ENCODE assay signal across 8 cellular contexts in the genomic region with DNA sequence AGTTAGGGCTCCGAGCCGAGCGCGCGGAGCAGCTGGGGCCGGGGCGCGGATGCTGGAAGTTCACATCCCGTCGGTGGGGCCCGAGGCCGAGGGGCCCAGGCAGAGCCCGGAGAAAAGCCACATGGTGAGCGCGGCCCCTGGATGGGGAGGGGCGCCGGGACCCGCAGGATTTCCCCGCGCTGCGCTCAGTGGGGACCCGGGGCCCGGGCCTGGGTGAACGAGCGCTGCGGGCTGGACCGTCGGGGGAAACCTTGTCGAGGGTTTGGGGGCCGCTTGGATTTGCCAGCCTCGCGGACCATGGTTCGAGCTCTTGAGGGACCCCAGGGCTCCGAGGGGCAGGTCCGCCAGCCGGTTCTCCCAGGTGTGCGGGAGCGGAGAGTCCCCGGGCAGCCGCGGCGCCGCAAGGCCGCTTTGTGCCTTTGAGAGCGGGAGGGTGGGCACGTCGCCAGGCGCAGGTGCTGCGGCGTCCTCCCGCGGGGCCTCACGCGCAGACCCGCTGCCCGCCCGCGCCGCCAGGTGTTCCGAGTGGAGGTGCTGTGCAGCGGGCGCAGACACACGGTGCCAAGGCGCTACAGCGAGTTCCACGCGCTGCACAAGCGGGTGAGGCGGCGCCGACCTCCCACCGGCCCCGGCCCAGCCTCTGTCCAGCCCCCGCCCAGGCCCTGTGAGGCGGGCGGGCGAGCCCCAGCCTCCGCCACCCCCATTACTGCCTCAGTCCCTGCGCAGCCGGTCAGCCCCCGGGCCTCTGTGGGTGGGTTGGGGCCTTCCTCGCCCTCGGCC. TPM values are rescaled to one million over a fixed set of nuclear protein-coding genes. Genes with fewer than 3 reads are reported as not detected.
A peak's percentile ranks its signal among the peaks of the same experiment; 100 is the strongest.
DNase-seq lines count a peak whose midpoint lies in the region; ATAC-seq, FAIRE-seq and TF ChIP-seq lines count a peak whose summit lies in the region.

A gene (plus strand): TSS at position 5 of the 780 bp plus-strand sequence. CDS start 45 bp downstream, at position 50.

- H3K27ac Mint-ChIP-seq in CD8-positive, alpha-beta memory T cell: peak within 1 kb of the TSS in 2 of 8 donors; percentile 38 to 47

- H3K4me3 ChIP-seq in CD8-positive, alpha-beta memory T cell (ENCODE audit: low read length): peak within 1 kb of the TSS; percentile 34
- H3K4me3 ChIP-seq in GM12878 (peak within 1 kb of the TSS; percentile 82), HepG2 (replicated peaks in 1 of 3; ENCODE audit: insufficient read depth in 1 of 3, low read depth in 2 of 3, low read length in 3 of 3) (peak within 1 kb of the TSS; percentile 80 to 90 (median 84)), testis (peak within 1 kb of the TSS; percentile 17 to 37)

- H3K4me1 ChIP-seq in CD8-positive, alpha-beta memory T cell (ENCODE audit: insufficient read depth, low read length): peaks cover 13% of the 10 kb centered on the region
- H3K4me1 ChIP-seq in GM12878 (ENCODE audit: control insufficient read depth, insufficient read depth, low read length): peaks cover 35% of the 10 kb centered on the region
- peaks cover 50% of the 10 kb centered on the region for H3K4me1 ChIP-seq in HepG2 (ENCODE audit: insufficient read depth, low read length)
- H3K4me1 ChIP-seq in testis: peaks cover 19% of the 10 kb centered on the region

- intact Hi-C loops in GM12878 (cut with micrococcal nuclease; ENCODE audit: unreplicated experiment) (loop anchor here (2.0 to 10.0 kb wide), 2 partner anchors 259 to 677 kb away; no protein-coding TSS in a partner anchor), HepG2 (cut with micrococcal nuclease; ENCODE audit: unreplicated experiment) (loop anchor here (2.0 kb wide), 1 partner anchor 55 kb away; no protein-coding TSS in a partner anchor), testis (cut with DNase I; ENCODE audit: low total_unique reads) (loop anchor here (5.0 kb wide), 1 partner anchor 55 kb away; a partner anchor contains a TSS)

- peak within 1 kb of the TSS; percentile 54 to 81 (median 70) for H3K4me3 Mint-ChIP-seq in CD8-positive, alpha-beta memory T cell

- no peak for TF ChIP-seq CTCF in GM12878 (IDR thresholded peaks at IDR 0.05 in 2 of 3, conservative IDR thresholded peaks at IDR 0.05 in 1 of 3; ENCODE audit: control insufficient read depth in 2 of 3, extremely low read depth in 1 of 3, insufficient read depth in 1 of 3, low read depth in 3 of 3, low read length in 3 of 3)
- TF ChIP-seq CTCF in HepG2 (CRISPR knock-in tag; IDR thresholded peaks at IDR 0.05): no peak
- TF ChIP-seq CTCF in testis (IDR thresholded peaks at IDR 0.05): no peak

- DNase-seq in CD8-positive, alpha-beta memory T cell: peak in 4 of 5 donors; percentile 22 to 40 (median 24)
- DNase-seq in NAMALWA (ENCODE audit: low spot score): peak; percentile 72
- no peak for DNase-seq in GM12878 (ENCODE audit: low read depth, low spot score)
- DNase-seq in HepG2 (ENCODE audit: low spot score): no peak
- no peak for DNase-seq in testis
- no peak for DNase-seq in SIG-M5 treated with dmso at 0.1 percent for 504 hours (lab: John Stamatoyannopoulos, UW; ENCODE audit: unreplicated experiment)
- no peak for DNase-seq in NCI-H2196 (lab: John Stamatoyannopoulos, UW; ENCODE audit: unreplicated experiment)

- H3K36me3 ChIP-seq in CD8-positive, alpha-beta memory T cell (ENCODE audit: insufficient read depth, low read length): peaks cover 21% of the 10 kb centered on the region
- H3K36me3 ChIP-seq in GM12878 (ENCODE audit: control insufficient read depth in 2 of 2, insufficient read depth in 2 of 2, low read length in 1 of 2): peaks cover 12 to 17% of the 10 kb centered on the region in 2 experiments; a peak in 3 of 4 replicates
- H3K36me3 ChIP-seq in HepG2 (replicated peaks in 1 of 2; ENCODE audit: control insufficient read depth in 1 of 2, insufficient read depth in 2 of 2, low read length in 2 of 2): peaks cover 10 to 13% of the 10 kb centered on the region in 2 experiments
- H3K36me3 ChIP-seq in testis (ENCODE audit: low read depth, missing control alignments): no peaks in the 10 kb centered on the region

- H3K79me2 ChIP-seq in GM12878 (ENCODE audit: control insufficient read depth, insufficient read depth, low read length) (peaks cover 21% of the 10 kb centered on the region), HepG2 (ENCODE audit: insufficient read depth, low read length) (no peaks in the 10 kb centered on the region)

- POLR2A ChIA-PET in CD8-positive, alpha-beta memory T cell (lab: Charles Lee): interaction anchor here (3.9 kb wide), 1 partner anchor 11 kb away, joined by 20 read pairs; a partner anchor contains a TSS
- POLR2A ChIA-PET in GM12878 (lab: Charles Lee): interaction anchor here (0.6 to 4.0 kb wide), 6 partner anchors 11 to 644 kb away, joined by 3 to 32 read pairs (median 6); a partner anchor contains a TSS
- POLR2A ChIA-PET in HepG2 (lab: Yijun Ruan, JAX): interaction anchor here (2.8 to 4.1 kb wide), 2 partner anchors 11 to 59 kb away, joined by 14 to 52 read pairs; a partner anchor contains a TSS

- peaks cover 7 to 12% of the 10 kb centered on the region in 2 donors for H3K27me3 Mint-ChIP-seq in CD8-positive, alpha-beta memory T cell

- peak; percentile 68; the same call in 1 of the 2 replicates for TF ChIP-seq POLR2A in GM12878 (IDR thresholded peaks at IDR 0.05; ENCODE audit: low read depth, low read length)
- TF ChIP-seq POLR2A in HepG2 (IDR thresholded peaks at IDR 0.05; ENCODE audit: insufficient read depth in 1 of 2, low read depth in 2 of 2, low read length in 2 of 2): peak in 1 of 2 experiments; percentile 79; a peak in 3 of 4 replicates
- no peak for TF ChIP-seq POLR2A in testis (IDR thresholded peaks at IDR 0.05)

- TF ChIP-seq EP300 in GM12878 (IDR thresholded peaks at IDR 0.05; ENCODE audit: borderline replicate concordance in 1 of 2, control insufficient read depth in 1 of 2, low read depth in 2 of 2, low read length in 2 of 2) (no peak), HepG2 (IDR thresholded peaks at IDR 0.05; ENCODE audit: low read depth in 2 of 2, low read length in 2 of 2) (no peak), HepG2 (CRISPR knock-in tag; IDR thresholded peaks at IDR 0.05; ENCODE audit: borderline replicate concordance) (no peak)

- 0 out of 2 replicates have a peak, but pooled peaks cover under 1% of the 10 kb centered on the region for H4K20me1 ChIP-seq in GM12878 (ENCODE audit: control insufficient read depth, insufficient read depth)
- H4K20me1 ChIP-seq in HepG2 (ENCODE audit: insufficient read depth, low read length): peaks cover 21% of the 10 kb centered on the region

- no peaks in the 10 kb centered on the region for H3K9me3 Mint-ChIP-seq in CD8-positive, alpha-beta memory T cell

- CTCF ChIA-PET in CD8-positive, alpha-beta memory T cell (lab: Charles Lee): interaction anchor here (1.3 to 3.2 kb wide), 5 partner anchors 7 to 665 kb away, joined by 3 to 35 read pairs (median 5); a partner anchor contains a TSS
- CTCF ChIA-PET in GM12878 (lab: Yijun Ruan, JAX) (interaction anchor here (2.1 to 5.6 kb wide), 7 partner anchors 8 to 399 kb away, joined by 18 to 98 read pairs (median 34); a partner anchor contains a TSS), HepG2 (lab: Yijun Ruan, JAX; ENCODE audit: low intra/inter-chr PET ratio, low total read pairs) (no interaction called here)

- RAD21 ChIA-PET in GM12878 (lab: Charles Lee; ENCODE audit: unreplicated experiment): interaction anchor here (1.0 to 3.1 kb wide), 7 partner anchors 7 to 83 kb away, joined by 3 to 29 read pairs (median 12); a partner anchor contains a TSS

- no peak within 1 kb of the TSS for H3K27ac ChIP-seq in CD8-positive, alpha-beta memory T cell (ENCODE audit: low read depth, low read length)
- peak within 1 kb of the TSS; percentile 30 for H3K27ac ChIP-seq in GM12878 (ENCODE audit: control insufficient read depth, insufficient read depth)
- peak within 1 kb of the TSS; percentile 17 for H3K27ac ChIP-seq in HepG2 (ENCODE audit: extremely low read length, insufficient read depth, low read length)
- no peak within 1 kb of the TSS for H3K27ac ChIP-seq in testis

- TSS peak; percentile 39 for BruUV-seq in GM12878 (replicated peaks; lab: Mats Ljungman, UMichigan)
- no TSS peak for BruUV-seq in HepG2 (replicated peaks; lab: Mats Ljungman, UMichigan)

- H2AFZ ChIP-seq in GM12878 (ENCODE audit: control insufficient read depth, low read depth, low read length) (peak within 1 kb of the TSS; percentile 85), HepG2 (ENCODE audit: low read length) (no peak within 1 kb of the TSS)

- WGBS in GM12878 (ENCODE audit: insufficient coverage, insufficient replicate concordance, low lambda C conversion rate, missing lambda C conversion rate): under 1% methylated on average over 62 of the region's 83 CpGs
- 0% methylated on average over 5 of the region's 83 CpGs for WGBS in HepG2 (ENCODE audit: low lambda C conversion rate)
- WGBS in testis, 2 donors: 3% methylated on average over 44 of the region's 83 CpGs; no CpG with 5 or more reads in 1 of the 2 donors

- SMC1A ChIA-PET in GM12878 (lab: Charles Lee; ENCODE audit: uncharacterized antibody, unreplicated experiment): interaction anchor here (0.6 to 2.7 kb wide), 4 partner anchors 8 to 95 kb away, joined by 3 to 19 read pairs (median 6); a partner anchor contains a TSS

- in situ Hi-C loops in GM12878 (cut with MboI) (no loop called here), HepG2 (cut with HindIII; ENCODE audit: extremely low pct_ligation_motif_present, low pct_unique_long_range_greater_than_20kb) (loop anchor here (5.0 kb wide), 1 partner anchor 55 kb away; a partner anchor contains a TSS)

- peak within 1 kb of the TSS; percentile 82 for H3K4me2 ChIP-seq in GM12878 (ENCODE audit: control insufficient read depth, insufficient read depth)
- H3K4me2 ChIP-seq in HepG2 (ENCODE audit: low read depth, low read length): peak within 1 kb of the TSS; percentile 80

- H3K27me3 ChIP-seq in CD8-positive, alpha-beta memory T cell (ENCODE audit: insufficient read depth, low read length, poor library complexity, severe bottlenecking): peaks cover 14% of the 10 kb centered on the region
- H3K27me3 ChIP-seq in GM12878 (replicated peaks in 1 of 2; ENCODE audit: control insufficient read depth in 2 of 2, insufficient read depth in 2 of 2, low read length in 1 of 2) (no peaks in the 10 kb centered on the region), HepG2 (ENCODE audit: control insufficient read depth in 1 of 2, insufficient read depth in 2 of 2, low read length in 2 of 2) (no peaks in the 10 kb centered on the region), testis (no peaks in the 10 kb centered on the region)

- FAIRE-seq in GM12878 (lab: Jason Lieb, UNC) (no peak), HepG2 (lab: Jason Lieb, UNC) (no peak)

- no peaks in the 10 kb centered on the region for H3K9me3 ChIP-seq in CD8-positive, alpha-beta memory T cell (ENCODE audit: low read length)
- H3K9me3 ChIP-seq in GM12878 (replicated peaks; ENCODE audit: control insufficient read depth, insufficient read depth, low read length) (no peaks in the 10 kb centered on the region), HepG2 (ENCODE audit: low read length) (no peaks in the 10 kb centered on the region), testis (no peaks in the 10 kb centered on the region)

- TF ChIP-seq RAD21 in GM12878 (IDR thresholded peaks at IDR 0.05; ENCODE audit: insufficient read depth, low read depth, low read length) (no peak), HepG2 (CRISPR knock-in tag; IDR thresholded peaks at IDR 0.05) (no peak)

- H3K36me3 Mint-ChIP-seq in CD8-positive, alpha-beta memory T cell: peaks cover 0 to 26% (median 0%) of the 10 kb centered on the region in 3 donors

- peaks cover 19 to 34% (median 25%) of the 10 kb centered on the region in 3 donors for H3K4me1 Mint-ChIP-seq in CD8-positive, alpha-beta memory T cell

- peak; percentile 5 for ATAC-seq in GM19372 (IDR thresholded peaks at IDR 0.05; ENCODE audit: low read depth, unreplicated experiment)
- ATAC-seq in GM12878: peak; percentile 34
- peak; percentile 29 for ATAC-seq in HepG2

- peak within 1 kb of the TSS; percentile 58; the same call in 1 of the 2 replicates for H3K9ac ChIP-seq in GM12878 (ENCODE audit: control insufficient read depth, insufficient read depth, low read length)
- peak within 1 kb of the TSS; percentile 72 for H3K9ac ChIP-seq in HepG2 (ENCODE audit: insufficient read depth, low read depth, low read length)

RNA-seq across cellular contexts. Expression of the gene that starts here (rescaled TPM):
- total RNA-seq in CD8-positive, alpha-beta memory T cell: under 1 TPM; 0.40 to 0.61 TPM
- 0.90 TPM for polyA plus RNA-seq in CD8-positive, alpha-beta memory T cell
- total RNA-seq in GM12878 (2013; cell fraction: nucleolus; rRNA removed): 19.1 and 22.5 TPM in 2 replicates
- total RNA-seq in GM12878 (2014; rRNA removed): 23.2 and 25.7 TPM in 2 replicates
- 11.1 and 12.2 TPM in 2 replicates for total RNA-seq in GM12878 (2014; rRNA removed; fragmentation: Illumina TruSeq; extraction: Trizol)
- 23.2 and 26.1 TPM in 2 replicates for total RNA-seq in GM12878 (2021)
- polyA plus RNA-seq in GM12878 (2011; ENCODE audit: low read depth): 3.8 TPM
- polyA plus RNA-seq in GM12878 (2011; rRNA removed): 3.2 and 4.4 TPM in 2 replicates
- polyA plus RNA-seq in GM12878 (2011; cell fraction: cytosol; rRNA removed): 8.4 and 9.9 TPM in 2 replicates
- 40.5 and 42.5 TPM in 2 replicates for polyA plus RNA-seq in GM12878 (2011; cell fraction: nucleus; rRNA removed)
- polyA plus RNA-seq in GM12878 (2012): 7.4 and 8.1 TPM in 2 replicates
- 6.6 and 10.4 TPM in 2 replicates for polyA plus RNA-seq in GM12878 (2014; fragmentation: Illumina TruSeq; extraction: Trizol)
- polyA plus RNA-seq in GM12878 (2014; fragmentation: Nextera tagmentation; extraction: Ambion mirVana): 1 to 10 TPM; 6.3 to 6.8 TPM
- polyA plus RNA-seq in GM12878 (2014; rRNA removed): 26.1 and 29.0 TPM in 2 replicates
- 1 to 10 TPM; 6.4 to 6.9 TPM for polyA plus RNA-seq in GM12878 (2016; fragmentation: Nextera tagmentation; extraction: Ambion mirVana)
- 6.1 and 10.1 TPM in 2 replicates for polyA minus RNA-seq in GM12878 (2011; rRNA and poly(A)+ RNA removed)
- 1.6 and 2.0 TPM in 2 replicates for polyA minus RNA-seq in GM12878 (2011; cell fraction: cytosol; rRNA and poly(A)+ RNA removed)
- 13.7 and 25.9 TPM in 2 replicates for polyA minus RNA-seq in GM12878 (2011; cell fraction: nucleus; rRNA and poly(A)+ RNA removed)
- 3.1 and 5.5 TPM in 2 replicates for total RNA-seq in HepG2 (2016; rRNA removed; fragmentation: Illumina TruSeq; extraction: Trizol)
- total RNA-seq in HepG2 (2016; cell fraction: cytosol; rRNA removed; fragmentation: Illumina TruSeq; extraction: Trizol; ENCODE audit: low read depth): 1.2 TPM in 2 replicates
- 3.8 and 4.8 TPM in 2 replicates for total RNA-seq in HepG2 (2016; cell fraction: insoluble cytoplasmic fraction; rRNA removed; fragmentation: Illumina TruSeq; extraction: Trizol)
- 1.7 and 2.0 TPM in 2 replicates for total RNA-seq in HepG2 (2016; cell fraction: membrane; rRNA removed; fragmentation: Illumina TruSeq; extraction: Trizol)
- 5.3 and 5.7 TPM in 2 replicates for total RNA-seq in HepG2 (2016; cell fraction: nucleus; rRNA removed; fragmentation: Illumina TruSeq; extraction: Trizol)
- polyA plus RNA-seq in HepG2 (2011; rRNA removed): 2.3 and 2.4 TPM in 2 replicates
- 1.00 and 1.3 TPM in 2 replicates for polyA plus RNA-seq in HepG2 (2011; cell fraction: cytosol; rRNA removed)
- 10.3 and 12.4 TPM in 2 replicates for polyA plus RNA-seq in HepG2 (2011; cell fraction: nucleus; rRNA removed)
- polyA plus RNA-seq in HepG2 (2012): 2.3 and 2.6 TPM in 2 replicates
- polyA plus RNA-seq in HepG2 (2016; cell fraction: cytosol; fragmentation: Illumina TruSeq; extraction: Trizol; ENCODE audit: low read depth): 1.4 TPM in 2 replicates
- 3.3 and 4.2 TPM in 2 replicates for polyA plus RNA-seq in HepG2 (2016; cell fraction: insoluble cytoplasmic fraction; fragmentation: Illumina TruSeq; extraction: Trizol; ENCODE audit: low read depth)
- 1.9 and 2.2 TPM in 2 replicates for polyA plus RNA-seq in HepG2 (2016; cell fraction: membrane; fragmentation: Illumina TruSeq; extraction: Trizol; ENCODE audit: low read depth)
- 11.9 and 12.0 TPM in 2 replicates for polyA plus RNA-seq in HepG2 (2016; cell fraction: nucleus; fragmentation: Illumina TruSeq; extraction: Trizol; ENCODE audit: insufficient read depth, low read depth)
- polyA minus RNA-seq in HepG2 (2011; rRNA and poly(A)+ RNA removed; ENCODE audit: low replicate concordance): 0.68 and 5.4 TPM in 2 replicates
- 0.40 and 1.1 TPM in 2 replicates for polyA minus RNA-seq in HepG2 (2011; cell fraction: cytosol; rRNA and poly(A)+ RNA removed)
- polyA minus RNA-seq in HepG2 (2011; cell fraction: nucleus; rRNA and poly(A)+ RNA removed): 7.0 TPM in 2 replicates
- total RNA-seq in testis: 1 to 10 TPM; 2.0 TPM
- polyA plus RNA-seq in testis (ENCODE audit: insufficient read depth, low read depth, low replicate concordance): 1.9 TPM

Comparison
In these comparisons a context has a peak if more than half of its experiments do, and no peak if none do; other contexts are left out.
1. Peak in DNase-seq and H3K4me3 ChIP-seq in CD8-positive, alpha-beta memory T cell; RNA of the gene not detected or under 1 TPM.
2. H3K27ac ChIP-seq: peak in GM12878 (single experiment) and HepG2 (single experiment); none in CD8-positive, alpha-beta memory T cell (single experiment) and testis (0 of 2).
3. H3K4me3 ChIP-seq: peak in every context shown above with its lines; median percentile 84 in HepG2; 82 in GM12878; 34 in CD8-positive, alpha-beta memory T cell; 27 in testis.
4. Peak in every context shown above with its lines, with median percentiles within 50 percentile points of each other: ATAC-seq.